24 cellular contexts compared by ENCODE assay signal in the genomic region with DNA sequence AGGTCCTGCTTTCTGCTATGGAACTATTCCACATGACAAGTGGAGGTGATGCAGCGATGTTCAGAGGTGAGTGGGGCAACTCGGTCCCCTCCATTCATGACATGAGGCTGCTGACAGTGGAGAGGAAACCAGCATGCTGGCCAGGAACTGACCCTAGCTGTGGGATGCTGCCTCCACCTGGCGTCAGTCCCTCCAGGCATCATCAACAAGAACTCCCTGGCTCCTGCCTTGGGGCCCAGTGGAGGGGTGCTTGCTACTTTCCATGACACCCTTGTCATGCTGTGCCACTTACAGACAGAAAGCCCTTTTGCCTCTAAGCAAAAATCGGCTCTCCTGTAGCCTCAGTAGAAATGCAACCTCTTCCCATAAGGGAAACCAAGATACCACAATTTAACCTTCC.
"Had no signal": no experiment of that assay in that cellular context is flagged by ENCODE, and none has a peak within 500 bp of the region (broad histone marks: within the 10 kb centered on the region; RNA-seq: fewer than 3 reads in every experiment).

No MANE protein-coding gene starts in this region.

- DNase-seq: dorsolateral prefrontal cortex; effector CD4-positive, alpha-beta T cell; gastrocnemius medialis; left ventricle myocardium superior; lower lobe of right lung; mesenchymal stem cell; mucosa of descending colon; naive B cell; stimulated activated CD4-positive, alpha-beta T cell treated with anti-CD3 and anti-CD28 coated beads, Interleukin-12 subunit alpha, Interleukin-12 subunit beta, amount 100 ng/mL, for 4 hours; stimulated activated CD4-positive, alpha-beta T cell treated with anti-CD3 and anti-CD28 coated beads, Interleukin-1b, Interleukin-23, amount 100 ng/mL, for 48 hours; stimulated activated CD4-positive, alpha-beta T cell treated with anti-CD3 and anti-CD28 coated beads, Interleukin-4, amount 100 ng/mL, for 1 hour; stimulated activated CD8-positive, alpha-beta memory T cell treated with anti-CD3 and anti-CD28 coated beads, Interleukin-4, amount 100 ng/mL, for 48 hours; stimulated activated naive CD8-positive, alpha-beta T cell treated with anti-CD3 and anti-CD28 coated beads, Interleukin-15, Interleukin-2, amounts not matched to agents 100 U/mL and 50 U/mL, for 24 hours; substantia nigra; testis; tibial artery had no signal

- H3K9me3 Mint-ChIP-seq: naive B cell; natural killer cell treated with Interleukin-12 subunit alpha and Interleukin-12 subunit beta and Interleukin-15 and Interleukin-18, amount 100 ng/mL, for 72 hours; neural crest cell had no signal

- H3K27me3 ChIP-seq: gastrocnemius medialis, testis, tibial artery had no signal

- H3K36me3 ChIP-seq: gastrocnemius medialis, lower lobe of right lung, tibial artery had no signal

- H3K4me3 ChIP-seq: dorsolateral prefrontal cortex, gastrocnemius medialis, lower lobe of right lung, mucosa of descending colon, smooth muscle cell, testis, tibial artery had no signal

- H3K4me3 Mint-ChIP-seq: mesothelial cell of epicardium; naive B cell; natural killer cell treated with Interleukin-12 subunit alpha and Interleukin-12 subunit beta and Interleukin-15 and Interleukin-18, amount 100 ng/mL, for 72 hours; neural crest cell; type B pancreatic cell had no signal

- H3K4me1 Mint-ChIP-seq: mesothelial cell of epicardium, neural crest cell had no signal

- ATAC-seq: gastrocnemius medialis, left ventricle myocardium superior, lower lobe of right lung, mucosa of descending colon, sciatic nerve had no signal

- H3K9ac ChIP-seq: parathyroid adenoma had no signal

- H3K4me1 ChIP-seq: gastrocnemius medialis, lower lobe of right lung, parathyroid adenoma, testis, tibial artery had no signal

- H3K27me3 Mint-ChIP-seq: naive B cell had no signal

- H3K27ac ChIP-seq: dorsolateral prefrontal cortex, gastrocnemius medialis, lower lobe of right lung, parathyroid adenoma, testis, tibial artery had no signal

- H3K27ac Mint-ChIP-seq: mesothelial cell of epicardium; natural killer cell treated with Interleukin-12 subunit alpha and Interleukin-12 subunit beta and Interleukin-15 and Interleukin-18, amount 100 ng/mL, for 72 hours; progenitor cell of endocrine pancreas; type B pancreatic cell had no signal

- H3K4me2 ChIP-seq: smooth muscle cell had no signal

- H3K36me3 Mint-ChIP-seq: mesothelial cell of epicardium; natural killer cell treated with Interleukin-12 subunit alpha and Interleukin-12 subunit beta and Interleukin-15 and Interleukin-18, amount 100 ng/mL, for 72 hours; type B pancreatic cell had no signal

- H3K9me3 ChIP-seq: gastrocnemius medialis, lower lobe of right lung, mucosa of descending colon, testis, tibial artery had no signal
